In the genomic region with DNA sequence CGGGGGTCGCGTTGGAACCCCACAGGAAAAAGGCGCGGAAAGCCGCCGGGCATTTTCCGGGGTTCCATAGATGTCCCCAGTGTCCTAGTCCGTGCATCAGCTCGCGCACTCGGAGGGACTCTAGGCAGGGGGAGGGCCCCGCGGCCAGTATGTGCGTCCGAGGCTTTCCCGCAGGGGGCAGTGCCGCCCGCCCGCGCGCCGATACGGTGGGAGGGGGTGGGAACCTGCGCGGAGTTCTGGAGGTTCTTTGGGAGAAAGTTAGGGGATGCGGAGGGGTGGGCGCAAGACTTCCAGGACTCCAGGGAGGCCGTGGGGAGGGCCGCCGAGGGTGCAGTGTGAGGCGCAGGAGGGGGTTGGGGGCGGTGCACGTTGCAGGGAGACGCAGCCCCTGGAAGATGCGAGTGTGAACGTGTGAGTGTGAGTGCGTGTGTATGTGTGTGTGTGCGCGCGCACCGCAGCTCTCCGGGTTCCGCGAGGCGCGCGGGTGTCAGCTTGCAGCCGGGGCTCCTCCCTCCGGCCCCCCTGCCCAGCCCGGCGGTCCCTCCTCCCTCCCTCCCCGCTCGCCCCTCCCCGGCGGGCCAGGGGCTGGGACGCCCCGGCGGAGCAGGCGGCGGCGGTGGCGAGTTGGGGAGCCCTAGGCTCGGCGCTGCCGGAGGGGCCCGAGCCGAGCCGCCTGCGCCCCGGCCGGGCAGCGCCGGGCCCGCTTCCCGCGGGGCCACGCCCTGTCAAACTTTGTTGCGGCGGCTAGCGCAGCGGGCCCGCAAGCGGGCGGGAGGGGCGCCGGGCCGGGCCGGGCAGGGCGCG, we compare ENCODE assay signal across 8 cellular contexts. TPM values are rescaled to one million over a fixed set of nuclear protein-coding genes. Genes with fewer than 3 reads are reported as not detected.
DNase-seq lines count a peak whose midpoint lies in the region; ATAC-seq and TF ChIP-seq lines count a peak whose summit lies in the region.

A gene with protein sequence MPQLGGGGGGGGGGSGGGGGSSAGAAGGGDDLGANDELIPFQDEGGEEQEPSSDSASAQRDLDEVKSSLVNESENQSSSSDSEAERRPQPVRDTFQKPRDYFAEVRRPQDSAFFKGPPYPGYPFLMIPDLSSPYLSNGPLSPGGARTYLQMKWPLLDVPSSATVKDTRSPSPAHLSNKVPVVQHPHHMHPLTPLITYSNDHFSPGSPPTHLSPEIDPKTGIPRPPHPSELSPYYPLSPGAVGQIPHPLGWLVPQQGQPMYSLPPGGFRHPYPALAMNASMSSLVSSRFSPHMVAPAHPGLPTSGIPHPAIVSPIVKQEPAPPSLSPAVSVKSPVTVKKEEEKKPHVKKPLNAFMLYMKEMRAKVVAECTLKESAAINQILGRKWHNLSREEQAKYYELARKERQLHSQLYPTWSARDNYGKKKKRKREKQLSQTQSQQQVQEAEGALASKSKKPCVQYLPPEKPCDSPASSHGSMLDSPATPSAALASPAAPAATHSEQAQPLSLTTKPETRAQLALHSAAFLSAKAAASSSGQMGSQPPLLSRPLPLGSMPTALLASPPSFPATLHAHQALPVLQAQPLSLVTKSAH (plus strand): TSS at position 559 of the 804 bp plus-strand sequence. CDS start 293 bp downstream, outside the sequence.

- in situ Hi-C loops in G401 (cut with HindIII; ENCODE audit: low sequenced_read_pairs) = no loop called here

- peak; percentile 97 for ATAC-seq in SK-N-SH treated with all-trans-retinoic acid at 6 μM for 48 hours
- ATAC-seq in HG03280 (IDR thresholded peaks at IDR 0.05; ENCODE audit: unreplicated experiment) = no peak
- no peak for ATAC-seq in GM21786 (IDR thresholded peaks at IDR 0.05; ENCODE audit: unreplicated experiment)

- H3K36me3 ChIP-seq in HUES48 (ENCODE audit: control insufficient read depth, insufficient read depth, low read length) = peaks cover 20% of the 10 kb centered on the region
- H3K36me3 ChIP-seq in skeletal muscle satellite cell (ENCODE audit: insufficient read depth, low read length) = no peaks in the 10 kb centered on the region

- H3K9me3 ChIP-seq in HUES48 (ENCODE audit: control insufficient read depth, insufficient read depth, low read length) (no peaks in the 10 kb centered on the region), skeletal muscle satellite cell (replicated peaks; ENCODE audit: low read length) (no peaks in the 10 kb centered on the region)

- peak within 1 kb of the TSS; percentile 94 for H3K4me2 ChIP-seq in skeletal muscle satellite cell (ENCODE audit: low read length)

- peak within 1 kb of the TSS; percentile 88 for H3K9ac ChIP-seq in HUES48 (ENCODE audit: low read depth, low read length)
- H3K9ac ChIP-seq in skeletal muscle satellite cell (ENCODE audit: low read depth, low read length) = peak within 1 kb of the TSS; percentile 89

- H3K4me1 ChIP-seq in HUES48 (ENCODE audit: control insufficient read depth, insufficient read depth, low read length) = peaks cover 31% of the 10 kb centered on the region
- peaks cover 11% of the 10 kb centered on the region for H3K4me1 ChIP-seq in skeletal muscle satellite cell (ENCODE audit: control insufficient read depth, insufficient read depth, low read length)

- DNase-seq in G401 (ENCODE audit: low spot score) (peak; percentile 30), iPS-NIHi7 (ENCODE audit: extremely low spot score) (peak; percentile 95)
- DNase-seq in central memory CD4-positive, alpha-beta T cell = peak; percentile 3

- H3K27me3 ChIP-seq in HUES48 (ENCODE audit: control insufficient read depth, insufficient read depth, low read length) = peaks cover 6% of the 10 kb centered on the region; the same call in 1 of the 2 replicates
- no peaks in the 10 kb centered on the region for H3K27me3 ChIP-seq in skeletal muscle satellite cell (ENCODE audit: control insufficient read depth, insufficient read depth, low read length)

- H3K4me3 ChIP-seq in HUES48 (ENCODE audit: low read depth, low read length) (peak within 1 kb of the TSS; percentile 96), skeletal muscle satellite cell (ENCODE audit: low read length) (peak within 1 kb of the TSS; percentile 84)

- H3K27ac ChIP-seq in HUES48 (ENCODE audit: low read depth, low read length) = peak within 1 kb of the TSS; percentile 100

TF ChIP-seq in SK-N-SH treated with all-trans-retinoic acid at 6 μM for 48 hours, 23 proteins besides CTCF, POLR2A, EP300 and RAD21:
- TF ChIP-seq SNAI2 (CRISPR knock-in tag; IDR thresholded peaks at IDR 0.05) = no peak
- TF ChIP-seq, protein P1, sequence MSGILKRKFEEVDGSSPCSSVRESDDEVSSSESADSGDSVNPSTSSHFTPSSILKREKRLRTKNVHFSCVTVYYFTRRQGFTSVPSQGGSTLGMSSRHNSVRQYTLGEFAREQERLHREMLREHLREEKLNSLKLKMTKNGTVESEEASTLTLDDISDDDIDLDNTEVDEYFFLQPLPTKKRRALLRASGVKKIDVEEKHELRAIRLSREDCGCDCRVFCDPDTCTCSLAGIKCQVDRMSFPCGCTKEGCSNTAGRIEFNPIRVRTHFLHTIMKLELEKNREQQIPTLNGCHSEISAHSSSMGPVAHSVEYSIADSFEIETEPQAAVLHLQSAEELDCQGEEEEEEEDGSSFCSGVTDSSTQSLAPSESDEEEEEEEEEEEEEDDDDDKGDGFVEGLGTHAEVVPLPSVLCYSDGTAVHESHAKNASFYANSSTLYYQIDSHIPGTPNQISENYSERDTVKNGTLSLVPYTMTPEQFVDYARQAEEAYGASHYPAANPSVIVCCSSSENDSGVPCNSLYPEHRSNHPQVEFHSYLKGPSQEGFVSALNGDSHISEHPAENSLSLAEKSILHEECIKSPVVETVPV (CRISPR knock-in tag; IDR thresholded peaks at IDR 0.05) = no peak
- no peak for TF ChIP-seq ZNF8 (CRISPR knock-in tag; IDR thresholded peaks at IDR 0.05)
- TF ChIP-seq TCF4 (CRISPR knock-in tag; IDR thresholded peaks at IDR 0.05; ENCODE audit: borderline replicate concordance) = no peak
- no peak for TF ChIP-seq GLIS3 (CRISPR knock-in tag; IDR thresholded peaks at IDR 0.05)
- TF ChIP-seq, protein P2, sequence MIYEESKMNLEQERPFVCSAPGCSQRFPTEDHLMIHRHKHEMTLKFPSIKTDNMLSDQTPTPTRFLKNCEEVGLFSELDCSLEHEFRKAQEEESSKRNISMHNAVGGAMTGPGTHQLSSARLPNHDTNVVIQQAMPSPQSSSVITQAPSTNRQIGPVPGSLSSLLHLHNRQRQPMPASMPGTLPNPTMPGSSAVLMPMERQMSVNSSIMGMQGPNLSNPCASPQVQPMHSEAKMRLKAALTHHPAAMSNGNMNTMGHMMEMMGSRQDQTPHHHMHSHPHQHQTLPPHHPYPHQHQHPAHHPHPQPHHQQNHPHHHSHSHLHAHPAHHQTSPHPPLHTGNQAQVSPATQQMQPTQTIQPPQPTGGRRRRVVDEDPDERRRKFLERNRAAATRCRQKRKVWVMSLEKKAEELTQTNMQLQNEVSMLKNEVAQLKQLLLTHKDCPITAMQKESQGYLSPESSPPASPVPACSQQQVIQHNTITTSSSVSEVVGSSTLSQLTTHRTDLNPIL (CRISPR knock-in tag; IDR thresholded peaks at IDR 0.05; ENCODE audit: low read depth) = no peak
- TF ChIP-seq OSR1 (CRISPR knock-in tag; IDR thresholded peaks at IDR 0.05) = no peak
- no peak for TF ChIP-seq ISL1 (CRISPR knock-in tag; IDR thresholded peaks at IDR 0.05)
- no peak for TF ChIP-seq BACH2 (CRISPR knock-in tag; IDR thresholded peaks at IDR 0.05; ENCODE audit: borderline replicate concordance)
- no peak for TF ChIP-seq PPARA (CRISPR knock-in tag; IDR thresholded peaks at IDR 0.05; ENCODE audit: borderline replicate concordance)
- TF ChIP-seq, protein P3, sequence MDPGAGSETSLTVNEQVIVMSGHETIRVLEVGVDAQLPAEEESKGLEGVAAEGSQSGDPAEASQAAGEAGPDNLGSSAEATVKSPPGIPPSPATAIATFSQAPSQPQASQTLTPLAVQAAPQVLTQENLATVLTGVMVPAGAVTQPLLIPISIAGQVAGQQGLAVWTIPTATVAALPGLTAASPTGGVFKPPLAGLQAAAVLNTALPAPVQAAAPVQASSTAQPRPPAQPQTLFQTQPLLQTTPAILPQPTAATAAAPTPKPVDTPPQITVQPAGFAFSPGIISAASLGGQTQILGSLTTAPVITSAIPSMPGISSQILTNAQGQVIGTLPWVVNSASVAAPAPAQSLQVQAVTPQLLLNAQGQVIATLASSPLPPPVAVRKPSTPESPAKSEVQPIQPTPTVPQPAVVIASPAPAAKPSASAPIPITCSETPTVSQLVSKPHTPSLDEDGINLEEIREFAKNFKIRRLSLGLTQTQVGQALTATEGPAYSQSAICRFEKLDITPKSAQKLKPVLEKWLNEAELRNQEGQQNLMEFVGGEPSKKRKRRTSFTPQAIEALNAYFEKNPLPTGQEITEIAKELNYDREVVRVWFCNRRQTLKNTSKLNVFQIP (CRISPR knock-in tag; IDR thresholded peaks at IDR 0.05; ENCODE audit: borderline replicate concordance, low read depth) = no peak

RNA-seq across cellular contexts. Expression of the gene that starts here (rescaled TPM):
- total RNA-seq in G401 (2014; rRNA removed; shearing (Covaris generic)) = 0.37 and 0.44 TPM in 2 replicates
- total RNA-seq in skeletal muscle satellite cell (2012; rRNA removed) = not detected in 2 replicates

Comparison
In these comparisons a context has a peak if more than half of its experiments do, and no peak if none do; other contexts are left out.
1. Peak in DNase-seq in G401; RNA of the gene not detected or under 1 TPM.
2. DNase-seq: peak in every context shown above with its lines; median percentile 95 in iPS-NIHi7; 30 in G401; 3 in central memory CD4-positive, alpha-beta T cell.